Comparison of ENCODE assay signal across 4 cellular contexts in the genomic region with DNA sequence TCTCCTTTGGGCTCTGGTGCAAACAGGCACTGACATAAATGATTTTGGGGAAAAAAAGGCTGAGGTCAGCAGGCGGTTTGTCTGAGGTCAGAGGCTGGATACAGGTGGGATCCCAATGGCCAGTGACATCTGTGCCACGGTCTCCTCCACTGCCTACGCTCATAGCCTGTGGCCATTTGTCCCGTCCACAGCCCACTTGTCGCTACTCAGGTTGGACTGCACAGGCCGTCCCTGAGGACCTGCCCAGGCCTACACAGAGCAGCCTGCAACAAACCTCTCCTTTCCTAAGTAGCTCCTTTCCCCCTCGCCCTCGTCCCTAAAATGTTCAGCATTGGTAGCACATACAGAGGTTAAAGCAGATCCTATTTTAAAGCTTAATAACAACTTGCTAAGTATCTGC.
TF ChIP-seq lines count a peak whose summit lies in the region.

No MANE protein-coding gene starts in this region.

TF ChIP-seq in SK-N-SH, 30 proteins besides CTCF, POLR2A, EP300 and RAD21:
- TF ChIP-seq POLR2AphosphoS5 (IDR thresholded peaks at IDR 0.05; ENCODE audit: low read depth, low read length) (no peak), NFIC (IDR thresholded peaks at IDR 0.05; ENCODE audit: borderline replicate concordance) (no peak), JUND (IDR thresholded peaks at IDR 0.05) (no peak), YY1 (IDR thresholded peaks at IDR 0.05; ENCODE audit: low read depth) (no peak), FOXM1 (IDR thresholded peaks at IDR 0.05; ENCODE audit: low read depth) (no peak), EZH2phosphoT487 (IDR thresholded peaks at IDR 0.05; ENCODE audit: borderline replicate concordance, low read depth) (no peak), MXI1 (IDR thresholded peaks at IDR 0.05; ENCODE audit: low read depth, low read length) (no peak), SMC3 (IDR thresholded peaks at IDR 0.05; ENCODE audit: low read depth, low read length) (no peak), TAF1 (IDR thresholded peaks at IDR 0.05; ENCODE audit: borderline replicate concordance, low read depth, low read length) (no peak)
- TF ChIP-seq, protein P1, sequence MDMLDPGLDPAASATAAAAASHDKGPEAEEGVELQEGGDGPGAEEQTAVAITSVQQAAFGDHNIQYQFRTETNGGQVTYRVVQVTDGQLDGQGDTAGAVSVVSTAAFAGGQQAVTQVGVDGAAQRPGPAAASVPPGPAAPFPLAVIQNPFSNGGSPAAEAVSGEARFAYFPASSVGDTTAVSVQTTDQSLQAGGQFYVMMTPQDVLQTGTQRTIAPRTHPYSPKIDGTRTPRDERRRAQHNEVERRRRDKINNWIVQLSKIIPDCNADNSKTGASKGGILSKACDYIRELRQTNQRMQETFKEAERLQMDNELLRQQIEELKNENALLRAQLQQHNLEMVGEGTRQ (IDR thresholded peaks at IDR 0.05; ENCODE audit: borderline replicate concordance, low read depth, low read length) = no peak

TF ChIP-seq in SK-N-SH treated with all-trans-retinoic acid at 6 μM for 48 hours, 23 proteins besides CTCF, POLR2A, EP300 and RAD21:
- TF ChIP-seq OSR1 (CRISPR knock-in tag; IDR thresholded peaks at IDR 0.05) (no peak), CSDC2 (CRISPR knock-in tag; IDR thresholded peaks at IDR 0.05) (no peak), BACH2 (CRISPR knock-in tag; IDR thresholded peaks at IDR 0.05; ENCODE audit: borderline replicate concordance) (no peak)

TF ChIP-seq in HEK293, 187 proteins besides CTCF, POLR2A, EP300 and RAD21:
- TF ChIP-seq HOXA7 (CRISPR knock-in tag; IDR thresholded peaks at IDR 0.05; ENCODE audit: borderline replicate concordance) (no peak), ZNF16 (tag by site-specific recombination; IDR thresholded peaks at IDR 0.05; ENCODE audit: low read depth) (no peak), SCRT2 (tag by site-specific recombination; IDR thresholded peaks at IDR 0.05) (peak; percentile 75), SCRT1 (tag by site-specific recombination; IDR thresholded peaks at IDR 0.05; ENCODE audit: borderline replicate concordance) (peak; percentile 42; the same call in 1 of the 2 replicates), ZNF311 (tag by site-specific recombination; IDR thresholded peaks at IDR 0.05; ENCODE audit: borderline replicate concordance) (no peak)
TF ChIP-seq in HEK293: peak in this region for 2.

TF ChIP-seq in K562, 482 proteins besides CTCF, POLR2A, EP300 and RAD21:
- TF ChIP-seq FUS (optimal IDR thresholded peaks at IDR 0.05; ENCODE audit: low read depth, low read length) (no peak), ZNF354B (CRISPR knock-in tag; IDR thresholded peaks at IDR 0.05) (no peak), FOS (IDR thresholded peaks at IDR 0.05; ENCODE audit: extremely low read depth, insufficient read length) (no peak), ZNF146 (CRISPR knock-in tag; IDR thresholded peaks at IDR 0.05; ENCODE audit: unreplicated experiment) (no peak), ZNF316 (IDR thresholded peaks at IDR 0.05) (no peak), ZNF124 (CRISPR knock-in tag; IDR thresholded peaks at IDR 0.05) (no peak), ZNF408 (CRISPR knock-in tag; IDR thresholded peaks at IDR 0.05; ENCODE audit: low read depth) (no peak), RBM22 (IDR thresholded peaks at IDR 0.05; ENCODE audit: low read depth, low read length, poor library complexity, severe bottlenecking) (no peak), RBM39 (optimal IDR thresholded peaks at IDR 0.05; ENCODE audit: low read depth, low read length) (no peak)
